Comparison of ENCODE assay signal across 19 cellular contexts in the genomic region with DNA sequence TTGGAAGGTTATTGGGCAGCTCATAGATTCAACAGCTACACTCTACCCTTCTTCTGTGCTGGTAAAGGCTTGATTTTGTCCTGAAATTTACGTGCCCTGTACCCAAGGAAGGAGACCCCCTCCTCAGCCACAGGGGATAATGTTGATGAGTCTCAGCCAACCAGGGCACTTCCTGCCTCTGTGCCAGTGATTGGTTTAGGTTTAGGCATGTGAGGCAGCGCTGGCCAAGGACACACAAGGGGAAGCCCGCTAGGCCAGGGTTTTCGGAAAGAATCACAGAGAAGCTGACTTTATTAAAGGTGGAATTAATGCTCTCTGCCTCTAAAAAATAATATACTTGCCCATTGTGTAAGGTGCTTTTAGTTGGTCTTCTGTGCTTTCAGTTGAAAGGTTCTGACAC.
"Had no signal": no experiment of that assay in that cellular context is flagged by ENCODE, and none has a peak within 500 bp of the region (broad histone marks: within the 10 kb centered on the region; RNA-seq: fewer than 3 reads in every experiment).

No MANE protein-coding gene starts in this region.

- H3K79me2 ChIP-seq: hepatocyte had no signal

- DNase-seq: activated CD4-positive, alpha-beta memory T cell treated with anti-CD3 and anti-CD28 coated beads for 36 hours; activated naive CD8-positive, alpha-beta T cell treated with anti-CD3 and anti-CD28 coated beads, Interleukin-2, amount 50 U/mL, for 24 hours; activated T-cell treated with anti-CD3 and anti-CD28 coated beads for 4 hours; effector memory CD4-positive, alpha-beta T cell; lower lobe of right lung; natural killer cell; nucleus accumbens; sigmoid colon; spleen; stimulated activated naive B cell treated with anti-CD40 and anti-IgM and Interleukin-4, amounts not matched to agents 10 μg/mL and 1 μg/mL and 100 μg/mL, for 72 hours; SW 1271; T-helper 2 cell; upper lobe of left lung; WERI-Rb-1 had no signal

- H3K27ac ChIP-seq: ascending aorta, hepatocyte, lower lobe of right lung, sigmoid colon, upper lobe of left lung, WERI-Rb-1 had no signal

- H3K27me3 ChIP-seq: ascending aorta, hepatocyte, sigmoid colon, upper lobe of left lung had no signal

- H3K4me2 ChIP-seq: hepatocyte had no signal

- H2AFZ ChIP-seq: hepatocyte had no signal

- H3K27ac Mint-ChIP-seq: activated CD4-positive, alpha-beta memory T cell treated with anti-CD3 and anti-CD28 coated beads for 36 hours; activated naive CD8-positive, alpha-beta T cell treated with anti-CD3 and anti-CD28 coated beads, Interleukin-2, amount 50 U/mL, for 24 hours; activated T-helper 1 cell treated with anti-CD3 and anti-CD28 coated beads, Interleukin-12 subunit alpha, Interleukin-12 subunit beta, Interleukin-2, Interleukin-4 antibody, amounts not matched to agents 30 ng/mL and 10 ng/mL and 1 ng/mL, durations not matched to agents 14 hours and 24 hours and 36 hours; dendritic cell treated with granulocyte-macrophage colony-stimulating factor and Interleukin-4, amounts not matched to agents 40 ng/mL and 50 ng/mL, for 4 days; natural killer cell; stimulated activated naive B cell treated with anti-CD40 and anti-IgM and Interleukin-4, amounts not matched to agents 10 μg/mL and 1 μg/mL and 100 μg/mL, for 72 hours had no signal

- H3K9me3 Mint-ChIP-seq: activated CD4-positive, alpha-beta memory T cell treated with anti-CD3 and anti-CD28 coated beads for 36 hours; activated naive CD8-positive, alpha-beta T cell treated with anti-CD3 and anti-CD28 coated beads, Interleukin-2, amount 50 U/mL, for 24 hours; activated T-helper 1 cell treated with anti-CD3 and anti-CD28 coated beads, Interleukin-12 subunit alpha, Interleukin-12 subunit beta, Interleukin-2, Interleukin-4 antibody, amounts not matched to agents 30 ng/mL and 10 ng/mL and 1 ng/mL, durations not matched to agents 14 hours and 24 hours and 36 hours; dendritic cell treated with granulocyte-macrophage colony-stimulating factor and Interleukin-4, amounts not matched to agents 40 ng/mL and 50 ng/mL, for 4 days; natural killer cell; stimulated activated naive B cell treated with anti-CD40 and anti-IgM and Interleukin-4, amounts not matched to agents 10 μg/mL and 1 μg/mL and 100 μg/mL, for 72 hours had no signal

- H3K4me3 ChIP-seq: ascending aorta, hepatocyte, lower lobe of right lung, sigmoid colon, spleen, thoracic aorta, upper lobe of left lung had no signal

- H3K36me3 Mint-ChIP-seq: activated CD4-positive, alpha-beta memory T cell treated with anti-CD3 and anti-CD28 coated beads for 36 hours; natural killer cell; stimulated activated naive B cell treated with anti-CD40 and anti-IgM and Interleukin-4, amounts not matched to agents 10 μg/mL and 1 μg/mL and 100 μg/mL, for 72 hours had no signal

- H3K4me3 Mint-ChIP-seq: activated CD4-positive, alpha-beta memory T cell treated with anti-CD3 and anti-CD28 coated beads for 36 hours; activated naive CD8-positive, alpha-beta T cell treated with anti-CD3 and anti-CD28 coated beads, Interleukin-2, amount 50 U/mL, for 24 hours; activated T-helper 1 cell treated with anti-CD3 and anti-CD28 coated beads, Interleukin-12 subunit alpha, Interleukin-12 subunit beta, Interleukin-2, Interleukin-4 antibody, amounts not matched to agents 30 ng/mL and 10 ng/mL and 1 ng/mL, durations not matched to agents 14 hours and 24 hours and 36 hours; dendritic cell treated with granulocyte-macrophage colony-stimulating factor and Interleukin-4, amounts not matched to agents 40 ng/mL and 50 ng/mL, for 4 days; natural killer cell; stimulated activated naive B cell treated with anti-CD40 and anti-IgM and Interleukin-4, amounts not matched to agents 10 μg/mL and 1 μg/mL and 100 μg/mL, for 72 hours had no signal

- H3K9me3 ChIP-seq: ascending aorta, lower lobe of right lung, sigmoid colon, spleen, thoracic aorta, upper lobe of left lung had no signal

- H3K36me3 ChIP-seq: ascending aorta, lower lobe of right lung, sigmoid colon, spleen, thoracic aorta, upper lobe of left lung, WERI-Rb-1 had no signal
